ENCODE assay signal across 9 cellular contexts in genomic region chr16:28052274-28053128, GRCh38. TPM values are rescaled to one million over a fixed set of nuclear protein-coding genes. Genes with fewer than 3 reads are reported as not detected.
"Had no signal": no experiment of that assay in that cellular context is flagged by ENCODE, and none has a peak within 500 bp of the region (broad histone marks: within the 10 kb centered on the region; RNA-seq: fewer than 3 reads in every experiment).

No MANE protein-coding gene starts in this region.

- FAIRE-seq: HTR-8/SVneo had no signal

- H2AFZ ChIP-seq: GM23338 had no signal

- H3K9me3 ChIP-seq: HAP-1 had no signal

- H3K4me1 ChIP-seq: HAP-1 had no signal

- ATAC-seq: HCT116 had no signal

- H3K4me3 ChIP-seq: GM23338, HAP-1 had no signal

- DNase-seq: H7, HFFc6, IMR-90, KG1 had no signal

- H3K4me2 ChIP-seq: GM23338 had no signal

- H3K36me3 ChIP-seq: HAP-1 had no signal

RNA-seq across cellular contexts. Expression of gene GSG1L, which starts 11.0 kb away (rescaled TPM):
- total RNA-seq: H7, HFFc6, HT-29, IMR-90 had no signal
- polyA plus RNA-seq: IMR-90 had no signal
